ENCODE assay signal across 33 cellular contexts in genomic region chr13:76955236-76955635, GRCh38. TPM values are rescaled to one million over a fixed set of nuclear protein-coding genes. Genes with fewer than 3 reads are reported as not detected.
"Had no signal": no experiment of that assay in that cellular context is flagged by ENCODE, and none has a peak within 500 bp of the region (broad histone marks: within the 10 kb centered on the region; RNA-seq: fewer than 3 reads in every experiment).

No MANE protein-coding gene starts in this region.

- FAIRE-seq: endometrium, islet of Langerhans, keratinocyte had no signal

- DNase-seq: colonic mucosa; cortex of kidney; effector CD8-positive, alpha-beta T cell; effector memory CD8-positive, alpha-beta T cell; erythroblast; esophagus squamous epithelium; foreskin fibroblast; foreskin melanocyte; gastrocnemius medialis; glutamatergic neuron; head of caudate nucleus; heart right ventricle; hippocampal formation; left colon; left lung; left ventricle myocardium superior; lower lobe of right lung; mesenchymal stem cell; mucosa of descending colon had no signal

- H3K36me3 ChIP-seq: colonic mucosa, esophagus squamous epithelium, gastrocnemius medialis, heart right ventricle, left lung, lower lobe of right lung had no signal

- ATAC-seq: effector memory CD8-positive, alpha-beta T cell; esophagus mucosa; gastrocnemius medialis; heart right ventricle; left colon; left lung; left ventricle myocardium superior; lower lobe of right lung; mucosa of descending colon had no signal

- H3K27ac ChIP-seq: colonic mucosa, epithelial cell of prostate, esophagus squamous epithelium, gastrocnemius medialis, heart right ventricle, left lung, lower lobe of right lung had no signal

- H3K27me3 ChIP-seq: colonic mucosa, gastrocnemius medialis, left lung had no signal

- H3K4me1 ChIP-seq: colonic mucosa, esophagus squamous epithelium, gastrocnemius medialis, heart right ventricle, left lung, lower lobe of right lung had no signal

- H3K9me3 ChIP-seq: colonic mucosa, gastrocnemius medialis had no signal

- H3K4me3 ChIP-seq: colonic mucosa, esophagus squamous epithelium, gastrocnemius medialis, heart right ventricle, left lung, lower lobe of right lung, mucosa of descending colon had no signal

RNA-seq across cellular contexts. Expression of gene ACOD1, which starts 6.9 kb away (rescaled TPM):
- total RNA-seq: chondrocyte, colonic mucosa, dermis microvascular lymphatic vessel endothelial cell, endodermal cell, esophagus mucosa, esophagus squamous epithelium, gastrocnemius medialis, glomerular endothelial cell, kidney epithelial cell, left colon, left ventricle myocardium superior, lower leg skin, lower lobe of right lung, lung microvascular endothelial cell, mesenteric fat pad, mesothelial cell of epicardium, mucosa of descending colon had no signal
- polyA plus RNA-seq: heart right ventricle, keratinocyte had no signal
